In the genomic region with DNA sequence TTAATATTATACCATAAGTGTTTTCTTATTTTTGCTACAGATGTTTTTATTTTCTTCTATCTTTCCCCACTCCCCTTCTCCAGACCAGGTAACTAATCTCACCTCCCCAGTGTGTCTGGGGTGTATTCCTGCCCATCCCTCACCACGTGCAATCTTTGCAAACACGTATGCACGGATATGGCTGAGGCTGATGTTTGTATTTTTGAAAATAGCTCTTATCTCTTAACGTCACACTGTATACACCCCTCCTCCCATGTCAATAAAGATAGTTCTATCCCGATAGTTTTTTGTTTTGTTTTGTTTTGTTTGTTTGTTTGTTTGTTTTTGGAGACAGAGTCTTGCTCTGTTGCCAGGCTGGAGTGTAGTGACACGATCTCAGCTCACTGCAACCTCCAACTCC, we compare ENCODE assay signal across 15 cellular contexts.
A peak's percentile ranks its signal among the peaks of the same experiment; 100 is the strongest.
DNase-seq lines count a peak whose midpoint lies in the region; TF ChIP-seq lines count a peak whose summit lies in the region.
"Had no signal": no experiment of that assay in that cellular context is flagged by ENCODE, and none has a peak within 500 bp of the region (broad histone marks: within the 10 kb centered on the region; RNA-seq: fewer than 3 reads in every experiment).

No MANE protein-coding gene starts in this region.

- H3K27me3 ChIP-seq in BLaER1 (no peaks in the 10 kb centered on the region), PC-9 (ENCODE audit: insufficient read depth, low read depth) (no peaks in the 10 kb centered on the region), prostate gland (replicated peaks; ENCODE audit: insufficient read depth) (no peaks in the 10 kb centered on the region)
- no peaks in the 10 kb centered on the region for H3K27me3 ChIP-seq in BLaER1 treated with 17β-estradiol and CSF1 and Interleukin-3, amounts not matched to agents 10 nM and 100 nM

- H3K79me2 ChIP-seq in PC-9 (ENCODE audit: low read depth): no peaks in the 10 kb centered on the region

- H3F3A ChIP-seq in PC-9 (ENCODE audit: insufficient read depth, low read depth): peaks cover 12% of the 10 kb centered on the region

- H3K4me2 ChIP-seq in BLaER1 (peak overlapping the region; percentile 81), PC-9 (peak overlapping the region; percentile 68)
- peak overlapping the region in 8 of 11 experiments; percentile 50 to 84 (median 60); a peak in 10 of 22 replicates for H3K4me2 ChIP-seq in BLaER1 treated with 17β-estradiol and CSF1 and Interleukin-3, amounts not matched to agents 10 nM and 100 nM
- H3K4me2 ChIP-seq: GM23338 had no signal

- peaks cover 7% of the 10 kb centered on the region; the same call in 1 of the 2 replicates for H3K9me3 ChIP-seq in BLaER1
- H3K9me3 ChIP-seq in BLaER1 treated with 17β-estradiol and CSF1 and Interleukin-3, amounts not matched to agents 10 nM and 100 nM (replicated peaks in 1 of 11): peaks cover 0 to 9% (median 5%) of the 10 kb centered on the region in 11 experiments; a peak in 8 of 22 replicates
- no peaks in the 10 kb centered on the region; the same call in 1 of the 2 replicates for H3K9me3 ChIP-seq in PC-9 (ENCODE audit: insufficient read depth, low read depth)
- H3K9me3 ChIP-seq in prostate gland: no peaks in the 10 kb centered on the region
- H3K9me3 ChIP-seq: HAP-1 had no signal

- H2AFZ ChIP-seq in PC-9: no peak overlapping the region
- H2AFZ ChIP-seq: GM23338 had no signal

- TF ChIP-seq CTCF in PC-9 (conservative IDR thresholded peaks at IDR 0.05) (no peak), prostate gland (IDR thresholded peaks at IDR 0.05) (no peak)

- peak overlapping the region; percentile 61; the same call in 1 of the 2 replicates for H3K27ac ChIP-seq in BLaER1
- peak overlapping the region in 1 of 11 experiments; percentile 42; a peak in 2 of 22 replicates for H3K27ac ChIP-seq in BLaER1 treated with 17β-estradiol and CSF1 and Interleukin-3, amounts not matched to agents 10 nM and 100 nM
- peak overlapping the region; percentile 64 for H3K27ac ChIP-seq in PC-9
- H3K27ac ChIP-seq in prostate gland: no peak overlapping the region

- H3K36me3 ChIP-seq in BLaER1 (no peaks in the 10 kb centered on the region), PC-9 (ENCODE audit: low read depth) (no peaks in the 10 kb centered on the region), prostate gland (no peaks in the 10 kb centered on the region)
- no peaks in the 10 kb centered on the region for H3K36me3 ChIP-seq in BLaER1 treated with 17β-estradiol and CSF1 and Interleukin-3, amounts not matched to agents 10 nM and 100 nM
- H3K36me3 ChIP-seq: HAP-1 had no signal

- no TSS peak for BruUV-seq in PC-9 (replicated peaks; lab: Mats Ljungman, UMichigan)

- CTCF ChIA-PET in PC-9 (lab: Charles Lee): no interaction called here

- H3K9ac ChIP-seq in BLaER1: no peak overlapping the region
- H3K9ac ChIP-seq in BLaER1 treated with 17β-estradiol and CSF1 and Interleukin-3, amounts not matched to agents 10 nM and 100 nM: no peak overlapping the region

- intact Hi-C loops in PC-9 (cut with micrococcal nuclease; ENCODE audit: unreplicated experiment) (loop anchor here (5.0 kb wide), 2 partner anchors 70 to 95 kb away; no protein-coding TSS in a partner anchor), prostate gland (cut with DNase I) (no loop called here)

- 85% methylated on average over 6 of the region's 6 CpGs for WGBS in prostate gland

- no peak for DNase-seq in PC-9
- DNase-seq in mesenteric fat pad (ENCODE audit: low spot score): peak; percentile 11
- no peak for DNase-seq in dermis blood vessel endothelial cell
- no peak for DNase-seq in NCI-H2171 treated with DMSO at 0.1 percent for 48 hours (lab: John Stamatoyannopoulos, UW)
- no peak for DNase-seq in prostate gland (ENCODE audit: low spot score)
- DNase-seq: CD4-positive, alpha-beta T cell; CD8-positive, alpha-beta memory T cell; DMS 273 treated with DMSO at 0.1 percent for 48 hours; DMS79; GDM1 had no signal

- H3K4me1 ChIP-seq in BLaER1 (peaks cover 63% of the 10 kb centered on the region), PC-9 (replicated peaks; ENCODE audit: insufficient read depth) (peaks cover 21% of the 10 kb centered on the region), prostate gland (replicated peaks) (no peaks in the 10 kb centered on the region)
- peaks cover 20 to 49% (median 41%) of the 10 kb centered on the region in 10 experiments for H3K4me1 ChIP-seq in BLaER1 treated with 17β-estradiol and CSF1 and Interleukin-3, amounts not matched to agents 10 nM and 100 nM
- H3K4me1 ChIP-seq: HAP-1 had no signal

- no peak for TF ChIP-seq POLR2A in prostate gland (IDR thresholded peaks at IDR 0.05)

- POLR2A ChIA-PET in PC-9 (lab: Charles Lee; ENCODE audit: unreplicated experiment): no interaction called here

- no peak overlapping the region for H3K4me3 ChIP-seq in BLaER1
- no peak overlapping the region for H3K4me3 ChIP-seq in BLaER1 treated with 17β-estradiol and CSF1 and Interleukin-3, amounts not matched to agents 10 nM and 100 nM
- H3K4me3 ChIP-seq in PC-9: no peak overlapping the region
- no peak overlapping the region for H3K4me3 ChIP-seq in prostate gland
- H3K4me3 ChIP-seq: GM12878, GM23338, HAP-1 had no signal

- H3K9me2 ChIP-seq in PC-9 (ENCODE audit: insufficient read depth): no peaks in the 10 kb centered on the region

- no peaks in the 10 kb centered on the region for H4K20me1 ChIP-seq in BLaER1
- no peaks in the 10 kb centered on the region for H4K20me1 ChIP-seq in BLaER1 treated with 17β-estradiol and CSF1 and Interleukin-3, amounts not matched to agents 10 nM and 100 nM
- H4K20me1 ChIP-seq in PC-9 (ENCODE audit: insufficient read depth): no peaks in the 10 kb centered on the region

Comparison
In these comparisons a context has a peak if more than half of its experiments do, and no peak if none do; other contexts are left out.
1. H3K27ac ChIP-seq: peak in BLaER1 (single experiment) and PC-9 (single experiment); none in prostate gland (0 of 2).
2. Peak in every context shown above with its lines, with median percentiles within 50 percentile points of each other: H3K4me2 ChIP-seq.